Comparison of ENCODE assay signal across 3 cellular contexts in genomic region chr13:71028884-71029283, GRCh38.
"Had no signal": no experiment of that assay in that cellular context is flagged by ENCODE, and none has a peak within 500 bp of the region (broad histone marks: within the 10 kb centered on the region; RNA-seq: fewer than 3 reads in every experiment).

No MANE protein-coding gene starts in this region.

- H3K4me3 ChIP-seq: GM12878 had no signal

- DNase-seq: GDM1, GF-D8 had no signal
